In the genomic region with DNA sequence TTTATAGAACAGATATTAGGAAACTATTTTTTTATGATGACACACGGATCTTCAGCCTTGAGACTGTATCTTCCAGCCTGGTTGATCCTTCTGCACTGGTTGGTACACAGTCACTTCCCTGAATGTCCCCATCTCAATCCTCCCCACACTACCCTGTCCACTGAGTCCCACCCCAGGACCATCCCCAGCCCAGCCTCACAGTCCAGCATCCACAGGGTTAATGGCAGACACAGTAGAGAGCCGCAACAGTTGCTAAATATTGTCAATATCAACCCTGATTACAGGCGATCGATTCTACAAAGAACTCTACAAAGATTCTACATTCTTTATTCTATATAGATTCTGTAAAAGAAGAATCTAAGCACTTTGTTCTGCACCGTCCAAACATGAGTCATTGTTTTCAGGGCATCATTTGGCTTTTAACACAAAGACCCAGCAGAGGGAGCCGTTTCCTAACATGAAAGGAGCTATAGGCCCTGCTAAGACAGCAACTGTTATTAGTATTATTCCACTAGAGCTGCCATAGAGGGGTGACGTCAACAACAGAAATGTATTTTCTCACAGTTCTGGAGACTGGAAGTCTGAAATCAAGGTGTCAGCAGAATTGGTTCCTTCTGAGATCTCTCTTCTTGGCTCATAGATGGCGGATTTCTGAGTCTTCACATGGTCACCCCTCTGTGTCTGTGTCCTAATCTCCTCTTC, we compare ENCODE assay signal across 1 cellular context.
TF ChIP-seq lines count a peak whose summit lies in the region.

No MANE protein-coding gene starts in this region.

TF ChIP-seq in HEK293, 187 proteins besides CTCF, POLR2A, EP300 and RAD21 (continued from another document):
- TF ChIP-seq, protein P1, sequence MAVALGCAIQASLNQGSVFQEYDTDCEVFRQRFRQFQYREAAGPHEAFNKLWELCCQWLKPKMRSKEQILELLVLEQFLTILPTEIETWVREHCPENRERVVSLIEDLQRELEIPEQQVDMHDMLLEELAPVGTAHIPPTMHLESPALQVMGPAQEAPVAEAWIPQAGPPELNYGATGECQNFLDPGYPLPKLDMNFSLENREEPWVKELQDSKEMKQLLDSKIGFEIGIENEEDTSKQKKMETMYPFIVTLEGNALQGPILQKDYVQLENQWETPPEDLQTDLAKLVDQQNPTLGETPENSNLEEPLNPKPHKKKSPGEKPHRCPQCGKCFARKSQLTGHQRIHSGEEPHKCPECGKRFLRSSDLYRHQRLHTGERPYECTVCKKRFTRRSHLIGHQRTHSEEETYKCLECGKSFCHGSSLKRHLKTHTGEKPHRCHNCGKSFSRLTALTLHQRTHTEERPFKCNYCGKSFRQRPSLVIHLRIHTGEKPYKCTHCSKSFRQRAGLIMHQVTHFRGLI (tag by site-specific recombination; IDR thresholded peaks at IDR 0.05), result no peak; the same call in 1 of the 2 replicates
